Comparison of ENCODE assay signal across 35 cellular contexts in genomic region chr4:169945636-169946035, GRCh38.
"Had no signal": no experiment of that assay in that cellular context is flagged by ENCODE, and none has a peak within 500 bp of the region (broad histone marks: within the 10 kb centered on the region; RNA-seq: fewer than 3 reads in every experiment).

No MANE protein-coding gene starts in this region.

- H3K4me3 Mint-ChIP-seq: activated CD4-positive, alpha-beta memory T cell treated with anti-CD3 and anti-CD28 coated beads for 36 hours; activated CD4-positive, alpha-beta T cell treated with anti-CD3 and anti-CD28 coated beads for 36 hours; activated CD4-positive, alpha-beta T cell treated with anti-CD3 and anti-CD28 coated beads, Interleukin-2, amount 10 ng/mL, durations not matched to agents 24 days and 14 days; activated CD8-positive, alpha-beta T cell treated with anti-CD3 and anti-CD28 coated beads, Interleukin-2, amount 10 ng/mL, durations not matched to agents 7 days and 5 days; activated naive CD8-positive, alpha-beta T cell treated with anti-CD3 and anti-CD28 coated beads for 36 hours; activated naive CD8-positive, alpha-beta T cell treated with anti-CD3 and anti-CD28 coated beads, Interleukin-2, amount 50 U/mL, for 24 hours; activated T-cell treated with anti-CD3 and anti-CD28 coated beads, Interleukin-2, amount 50 U/mL, for 24 hours; activated T-cell treated with anti-CD3 and anti-CD28 coated beads, Interleukin-2, amount 50 U/mL, for 72 hours; effector memory CD8-positive, alpha-beta T cell; T-helper 17 cell; T-helper 2 cell treated with Interferon-gamma antibody and Interleukin-4, amounts not matched to agents 5 μg/mL and 100 μg/mL, for 36 hours had no signal

- H3K27me3 Mint-ChIP-seq: activated CD4-positive, alpha-beta T cell treated with anti-CD3 and anti-CD28 coated beads, Interleukin-2, amount 10 ng/mL, durations not matched to agents 24 days and 14 days; activated naive CD8-positive, alpha-beta T cell treated with anti-CD3 and anti-CD28 coated beads, Interleukin-2, amount 50 U/mL, for 24 hours had no signal

- H3K4me1 Mint-ChIP-seq: activated CD4-positive, alpha-beta T cell treated with anti-CD3 and anti-CD28 coated beads for 36 hours; activated CD4-positive, alpha-beta T cell treated with anti-CD3 and anti-CD28 coated beads, Interleukin-2, amount 10 ng/mL, durations not matched to agents 24 days and 14 days; activated naive CD8-positive, alpha-beta T cell treated with anti-CD3 and anti-CD28 coated beads for 36 hours; activated naive CD8-positive, alpha-beta T cell treated with anti-CD3 and anti-CD28 coated beads, Interleukin-2, amount 50 U/mL, for 24 hours; T-helper 17 cell had no signal

- ATAC-seq: activated CD4-positive, alpha-beta T cell treated with anti-CD3 and anti-CD28 coated beads for 36 hours; activated CD8-positive, alpha-beta T cell treated with anti-CD3 and anti-CD28 coated beads, Interleukin-2, amount 10 ng/mL, durations not matched to agents 7 days and 5 days; activated naive CD8-positive, alpha-beta T cell treated with anti-CD3 and anti-CD28 coated beads, Interleukin-2, amount 50 U/mL, for 24 hours; activated T-cell treated with anti-CD3 and anti-CD28 coated beads, Interleukin-2, amount 50 U/mL, for 72 hours; body of pancreas; effector memory CD8-positive, alpha-beta T cell; foreskin keratinocyte; gastrocnemius medialis; heart left ventricle; T-helper 17 cell had no signal

- H3K27me3 ChIP-seq: adrenal gland, body of pancreas, gastrocnemius medialis had no signal

- H3K27ac ChIP-seq: adrenal gland, body of pancreas, esophagus muscularis mucosa, foreskin keratinocyte, gastrocnemius medialis, heart left ventricle had no signal

- H3K4me3 ChIP-seq: adrenal gland, body of pancreas, esophagus muscularis mucosa, gastrocnemius medialis, heart left ventricle had no signal

- FAIRE-seq: colon had no signal

- H3K36me3 Mint-ChIP-seq: activated CD4-positive, alpha-beta memory T cell treated with anti-CD3 and anti-CD28 coated beads for 36 hours; activated naive CD8-positive, alpha-beta T cell treated with anti-CD3 and anti-CD28 coated beads for 36 hours had no signal

- H3K4me1 ChIP-seq: adrenal gland, body of pancreas, esophagus muscularis mucosa, foreskin keratinocyte, gastrocnemius medialis, heart left ventricle had no signal

- DNase-seq: activated CD4-positive, alpha-beta memory T cell treated with anti-CD3 and anti-CD28 coated beads for 36 hours; activated CD4-positive, alpha-beta T cell treated with anti-CD3 and anti-CD28 coated beads for 36 hours; activated CD4-positive, alpha-beta T cell treated with anti-CD3 and anti-CD28 coated beads, Interleukin-2, amount 10 ng/mL, durations not matched to agents 24 days and 14 days; activated CD4-positive, CD25-positive, alpha-beta regulatory T cell; activated CD4-positive, CD25-positive, alpha-beta regulatory T cell treated with anti-CD3 and anti-CD28 coated beads, Interleukin-2, amount 50 U/mL, for 72 hours; activated CD8-positive, alpha-beta memory T cell treated with anti-CD3 and anti-CD28 coated beads, Interleukin-2, amount 50 U/mL, for 48 hours; activated CD8-positive, alpha-beta T cell treated with anti-CD3 and anti-CD28 coated beads, Interleukin-2, amount 10 ng/mL, durations not matched to agents 7 days and 5 days; activated gamma-delta T cell; activated naive CD4-positive, alpha-beta T cell treated with anti-CD3 and anti-CD28 coated beads, Interleukin-2, amount 50 U/mL, for 16 hours; activated naive CD4-positive, alpha-beta T cell treated with Interleukin-2 at 50 U/mL for 16 hours; activated naive CD8-positive, alpha-beta T cell treated with anti-CD3 and anti-CD28 coated beads for 36 hours; activated naive CD8-positive, alpha-beta T cell treated with anti-CD3 and anti-CD28 coated beads, Interleukin-2, amount 50 U/mL, for 24 hours; activated T-cell treated with anti-CD3 and anti-CD28 coated beads for 4 hours; activated T-cell treated with anti-CD3 and anti-CD28 coated beads, Interleukin-2, amount 50 U/mL, for 24 hours; activated T-cell treated with anti-CD3 and anti-CD28 coated beads, Interleukin-2, amount 50 U/mL, for 72 hours; adrenal gland; amygdala; aorta; body of pancreas; caudate nucleus; cortex of kidney; dermis blood vessel endothelial cell; effector CD4-positive, alpha-beta T cell; effector memory CD8-positive, alpha-beta T cell; erythroblast; foreskin keratinocyte; gastrocnemius medialis; glutamatergic neuron; heart left ventricle; T-helper 1 cell; T-helper 17 cell; T1000 had no signal

- H3K27ac Mint-ChIP-seq: activated CD4-positive, alpha-beta memory T cell treated with anti-CD3 and anti-CD28 coated beads for 36 hours; activated CD4-positive, alpha-beta T cell treated with anti-CD3 and anti-CD28 coated beads for 36 hours; activated CD4-positive, alpha-beta T cell treated with anti-CD3 and anti-CD28 coated beads, Interleukin-2, amount 10 ng/mL, durations not matched to agents 24 days and 14 days; activated CD8-positive, alpha-beta T cell treated with anti-CD3 and anti-CD28 coated beads, Interleukin-2, amount 10 ng/mL, durations not matched to agents 7 days and 5 days; activated naive CD8-positive, alpha-beta T cell treated with anti-CD3 and anti-CD28 coated beads for 36 hours; activated naive CD8-positive, alpha-beta T cell treated with anti-CD3 and anti-CD28 coated beads, Interleukin-2, amount 50 U/mL, for 24 hours; activated T-cell treated with anti-CD3 and anti-CD28 coated beads, Interleukin-2, amount 50 U/mL, for 24 hours; activated T-cell treated with anti-CD3 and anti-CD28 coated beads, Interleukin-2, amount 50 U/mL, for 72 hours; effector memory CD8-positive, alpha-beta T cell; T-helper 17 cell; T-helper 2 cell treated with Interferon-gamma antibody and Interleukin-4, amounts not matched to agents 5 μg/mL and 100 μg/mL, for 36 hours had no signal

- H3K9me3 ChIP-seq: adrenal gland, body of pancreas, esophagus muscularis mucosa, gastrocnemius medialis, heart left ventricle had no signal

- H3K36me3 ChIP-seq: adrenal gland, esophagus muscularis mucosa, gastrocnemius medialis, heart left ventricle had no signal

- H3K9me3 Mint-ChIP-seq: activated CD4-positive, alpha-beta memory T cell treated with anti-CD3 and anti-CD28 coated beads for 36 hours; activated CD4-positive, alpha-beta T cell treated with anti-CD3 and anti-CD28 coated beads, Interleukin-2, amount 10 ng/mL, durations not matched to agents 24 days and 14 days; activated naive CD8-positive, alpha-beta T cell treated with anti-CD3 and anti-CD28 coated beads for 36 hours; activated naive CD8-positive, alpha-beta T cell treated with anti-CD3 and anti-CD28 coated beads, Interleukin-2, amount 50 U/mL, for 24 hours; activated T-cell treated with anti-CD3 and anti-CD28 coated beads, Interleukin-2, amount 50 U/mL, for 24 hours; activated T-cell treated with anti-CD3 and anti-CD28 coated beads, Interleukin-2, amount 50 U/mL, for 72 hours; effector memory CD8-positive, alpha-beta T cell; T-helper 2 cell treated with Interferon-gamma antibody and Interleukin-4, amounts not matched to agents 5 μg/mL and 100 μg/mL, for 36 hours had no signal
